35 cellular contexts compared by ENCODE assay signal in genomic region chr2:142398212-142398611, GRCh38.
"Had no signal": no experiment of that assay in that cellular context is flagged by ENCODE, and none has a peak within 500 bp of the region (broad histone marks: within the 10 kb centered on the region; RNA-seq: fewer than 3 reads in every experiment).

No MANE protein-coding gene starts in this region.

- H3K27me3 ChIP-seq: MG63 had no signal

- H3K4me3 ChIP-seq: MG63 had no signal

- H3K36me3 ChIP-seq: MG63 had no signal

- DNase-seq: Karpas-422, Kasumi-1, MG63, MM.1S, MV-4-11, NCI-H1048, NCI-H1092, NCI-H1092 treated with DMSO at 0.1 percent for 48 hours, NCI-H1105, NCI-H1105 treated with DMSO at 0.1 percent for 48 hours, NCI-H1417, NCI-H1417 treated with DMSO at 0.1 percent for 48 hours, NCI-H1436, NCI-H1436 treated with DMSO at 0.1 percent for 48 hours, NCI-H146, NCI-H1694, NCI-H1694 treated with DMSO at 0.1 percent for 48 hours, NCI-H187, NCI-H187 treated with DMSO at 0.1 percent for 48 hours, NCI-H1930, NCI-H2029, NCI-H2029 treated with DMSO at 0.1 percent for 48 hours, NCI-H2081, NCI-H2081 treated with DMSO at 0.1 percent for 48 hours, NCI-H2107, NCI-H2171, NCI-H2171 treated with DMSO at 0.1 percent for 48 hours, NCI-H2227 treated with DMSO at 0.1 percent for 48 hours, NCI-H226, NCI-H345, NCI-H446, NCI-H446 treated with DMSO at 0.1 percent for 48 hours, NCI-H510A, NCI-H510A treated with DMSO at 0.1 percent for 48 hours, NCI-H524 had no signal
